8 cellular contexts compared by ENCODE assay signal in genomic region chr10:13550813-13551212, GRCh38.
"Had no signal": no experiment of that assay in that cellular context is flagged by ENCODE, and none has a peak within 500 bp of the region (broad histone marks: within the 10 kb centered on the region; RNA-seq: fewer than 3 reads in every experiment).

No MANE protein-coding gene starts in this region.

- H3K4me3 ChIP-seq: GM23248, GM23338, HAP-1 had no signal

- H3K4me1 ChIP-seq: HAP-1 had no signal

- H3K9me3 ChIP-seq: HAP-1 had no signal

- H3K27ac ChIP-seq: GM23248 had no signal

- DNase-seq: GM23248, GOT3, H7, H9, HCEC 1CT, HFFc6 had no signal

- H3K36me3 ChIP-seq: HAP-1 had no signal
